ENCODE assay signal across 35 cellular contexts in the genomic region with DNA sequence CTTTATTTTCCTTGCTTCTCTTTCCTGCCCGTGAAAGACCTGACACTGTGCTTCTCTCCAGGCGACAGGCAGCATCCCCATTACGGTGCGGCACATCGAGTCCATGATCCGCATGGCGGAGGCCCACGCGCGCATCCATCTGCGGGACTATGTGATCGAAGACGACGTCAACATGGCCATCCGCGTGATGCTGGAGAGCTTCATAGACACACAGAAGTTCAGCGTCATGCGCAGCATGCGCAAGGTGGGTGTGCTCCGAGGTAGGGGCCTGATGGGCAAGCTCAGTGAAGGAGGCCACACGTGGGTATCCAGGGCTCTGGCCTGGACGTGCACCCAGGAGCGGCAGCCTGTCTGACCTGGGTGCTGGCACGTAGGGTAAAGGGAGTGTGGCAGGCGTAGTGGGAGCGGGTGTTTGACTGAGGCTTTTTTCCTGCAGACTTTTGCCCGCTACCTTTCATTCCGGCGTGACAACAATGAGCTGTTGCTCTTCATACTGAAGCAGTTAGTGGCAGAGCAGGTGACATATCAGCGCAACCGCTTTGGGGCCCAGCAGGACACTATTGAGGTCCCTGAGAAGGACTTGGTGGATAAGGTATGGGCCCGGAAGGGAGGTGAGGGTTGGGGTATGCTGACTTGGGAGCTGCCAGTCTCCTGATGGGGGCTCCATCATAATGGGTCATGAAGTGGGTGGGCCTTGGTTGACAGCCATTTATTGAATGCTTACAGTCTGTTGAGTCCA.
"Had no signal": no experiment of that assay in that cellular context is flagged by ENCODE, and none has a peak within 500 bp of the region (broad histone marks: within the 10 kb centered on the region; RNA-seq: fewer than 3 reads in every experiment).

No MANE protein-coding gene starts in this region.

- ATAC-seq: activated naive CD8-positive, alpha-beta T cell treated with anti-CD3 and anti-CD28 coated beads, Interleukin-2, amount 50 U/mL, for 24 hours; PC-3 had no signal

- H3K4me2 ChIP-seq: KMS-11, SK-N-SH had no signal

- H3K27me3 ChIP-seq: Peyer's patch, SJSA1 had no signal

- H3K4me3 ChIP-seq: Peyer's patch, SJSA1 had no signal

- DNase-seq: activated B cell treated with CpG ODN at 0.5 μM for 24 hours; activated CD4-positive, alpha-beta memory T cell treated with anti-CD3 and anti-CD28 coated beads for 36 hours; activated CD4-positive, alpha-beta T cell treated with anti-CD3 and anti-CD28 coated beads for 4 hours; activated CD4-positive, alpha-beta T cell treated with anti-CD3 and anti-CD28 coated beads, Interleukin-2, amount 50 U/mL, for 1 hour; activated CD4-positive, CD25-positive, alpha-beta regulatory T cell treated with anti-CD3 and anti-CD28 coated beads, Interleukin-2, amount 50 U/mL, for 72 hours; activated CD8-positive, alpha-beta memory T cell treated with anti-CD3 and anti-CD28 coated beads, Interleukin-2, amount 50 U/mL, for 4 hours; activated gamma-delta T cell; activated naive CD4-positive, alpha-beta T cell treated with Interleukin-2 at 50 U/mL for 16 hours; activated naive CD8-positive, alpha-beta T cell treated with anti-CD3 and anti-CD28 coated beads, Interleukin-2, amount 50 U/mL, for 24 hours; activated T-cell treated with anti-CD3 and anti-CD28 coated beads for 4 hours; activated T-cell treated with anti-CD3 and anti-CD28 coated beads, Interleukin-2, amount 50 U/mL, for 48 hours; anterior cingulate cortex; MM.1S; MV-4-11; NCI-H1092; NCI-H1436 treated with DMSO at 0.1 percent for 48 hours; NCI-H1694 treated with DMSO at 0.1 percent for 48 hours; NCI-H2029; NCI-H345; NCI-H524 treated with DMSO at 0.1 percent for 48 hours; PC-3; RPMI8226; SHP77 treated with DMSO at 0.1 percent for 48 hours; SK-N-SH; SW 1271; T-helper 1 cell; T-helper 2 cell; T-helper 9 cell had no signal

- H3K9me3 Mint-ChIP-seq: activated B cell treated with CpG ODN at 0.5 μM for 24 hours; activated CD4-positive, alpha-beta memory T cell treated with anti-CD3 and anti-CD28 coated beads for 36 hours; activated naive CD8-positive, alpha-beta T cell treated with anti-CD3 and anti-CD28 coated beads, Interleukin-2, amount 50 U/mL, for 24 hours; brain; central memory CD8-positive, alpha-beta T cell had no signal

- H3K4me3 Mint-ChIP-seq: activated B cell treated with CpG ODN at 0.5 μM for 24 hours; activated CD4-positive, alpha-beta memory T cell treated with anti-CD3 and anti-CD28 coated beads for 36 hours; activated naive CD8-positive, alpha-beta T cell; activated naive CD8-positive, alpha-beta T cell treated with anti-CD3 and anti-CD28 coated beads, Interleukin-2, amount 50 U/mL, for 24 hours; brain; central memory CD8-positive, alpha-beta T cell had no signal

- H3K27ac Mint-ChIP-seq: activated B cell treated with CpG ODN at 0.5 μM for 24 hours; activated CD4-positive, alpha-beta memory T cell treated with anti-CD3 and anti-CD28 coated beads for 36 hours; activated naive CD8-positive, alpha-beta T cell; activated naive CD8-positive, alpha-beta T cell treated with anti-CD3 and anti-CD28 coated beads, Interleukin-2, amount 50 U/mL, for 24 hours; brain had no signal

- H3K9me3 ChIP-seq: Peyer's patch, SJSA1, SK-N-SH had no signal

- H3K4me1 ChIP-seq: Peyer's patch, SJSA1 had no signal

- H3K4me1 Mint-ChIP-seq: activated B cell treated with CpG ODN at 0.5 μM for 24 hours, brain had no signal

- H3K27ac ChIP-seq: KMS-11, Peyer's patch, SJSA1, VCaP had no signal

- H3K27me3 Mint-ChIP-seq: activated B cell treated with CpG ODN at 0.5 μM for 24 hours; activated CD4-positive, alpha-beta memory T cell treated with anti-CD3 and anti-CD28 coated beads for 36 hours; activated naive CD8-positive, alpha-beta T cell; central memory CD8-positive, alpha-beta T cell had no signal

- H3K9ac ChIP-seq: KMS-11, SK-N-SH had no signal
